In genomic region chr10:121974019-121974534, GRCh38 we compare ENCODE assay signal across 8 cellular contexts. TPM values are rescaled to one million over a fixed set of nuclear protein-coding genes. Genes with fewer than 3 reads are reported as not detected.
DNase-seq lines count a peak whose midpoint lies in the region; ATAC-seq, FAIRE-seq and TF ChIP-seq lines count a peak whose summit lies in the region.

No MANE protein-coding gene starts in this region.

- TF ChIP-seq POLR2A in thyroid gland (IDR thresholded peaks at IDR 0.05) = no peak

- H3K4me1 ChIP-seq in kidney (ENCODE audit: control insufficient read depth in 1 of 2, insufficient read depth in 1 of 2, low read depth in 1 of 2, low read length in 2 of 2) (peaks cover 0 to 10% of the 10 kb centered on the region in 2 donors), thyroid gland (peaks cover 10 to 17% of the 10 kb centered on the region in 2 donors)

- H3K4me3 ChIP-seq in kidney (ENCODE audit: low read length in 2 of 2) = peak overlapping the region; percentile 71 to 73
- H3K4me3 ChIP-seq in thyroid gland (replicated peaks in 1 of 3) = peak overlapping the region; percentile 75 to 91 (median 89)

- no peak for FAIRE-seq in kidney (lab: Jason Lieb, UNC)

- H3K4me3 Mint-ChIP-seq in activated T-helper 17 cell treated with anti-CD3 and anti-CD28 coated beads, Interleukin-2, amount 50 U/mL, for 72 hours = peak overlapping the region; percentile 83

- no peaks in the 10 kb centered on the region for H3K9me3 Mint-ChIP-seq in activated T-helper 17 cell treated with anti-CD3 and anti-CD28 coated beads, Interleukin-2, amount 50 U/mL, for 72 hours

- H3K27me3 ChIP-seq in thyroid gland = no peaks in the 10 kb centered on the region

- TF ChIP-seq CTCF in kidney (IDR thresholded peaks at IDR 0.05; ENCODE audit: borderline replicate concordance, extremely low read depth, insufficient read depth) (no peak), thyroid gland (IDR thresholded peaks at IDR 0.05) (peak in 1 of 6 experiments; percentile 8)

- H3K36me3 ChIP-seq in kidney (ENCODE audit: control insufficient read depth in 1 of 2, insufficient read depth in 2 of 2, low read length in 2 of 2) = no peaks in the 10 kb centered on the region
- H3K36me3 ChIP-seq in thyroid gland = peaks cover 0 to 10% of the 10 kb centered on the region in 2 donors

- DNase-seq in kidney (no peak), thyroid gland (no peak), SKM-1 treated with dmso at 0.1 percent for 144 hours (lab: John Stamatoyannopoulos, UW; ENCODE audit: unreplicated experiment) (no peak), dermis blood vessel endothelial cell (no peak)

- intact Hi-C loops in kidney (cut with DNase I) (no loop called here), thyroid gland (cut with DNase I) (no loop called here)

- peaks cover 46% of the 10 kb centered on the region for H3K36me3 Mint-ChIP-seq in activated T-helper 17 cell treated with anti-CD3 and anti-CD28 coated beads, Interleukin-2, amount 50 U/mL, for 72 hours (ENCODE audit: low read depth)

- H3K9me3 ChIP-seq in kidney (ENCODE audit: control insufficient read depth in 1 of 2, low read length in 2 of 2) (no peaks in the 10 kb centered on the region), thyroid gland (no peaks in the 10 kb centered on the region)

- peak overlapping the region; percentile 49 to 51 for H3K9ac ChIP-seq in kidney (ENCODE audit: low read length in 2 of 2)

- peak overlapping the region; percentile 90 to 93 for H3K27ac ChIP-seq in kidney (ENCODE audit: low read depth in 2 of 2, low read length in 2 of 2)
- peak overlapping the region; percentile 96 to 100 (median 97) for H3K27ac ChIP-seq in thyroid gland

- no peaks in the 10 kb centered on the region for H3K27me3 Mint-ChIP-seq in activated T-helper 17 cell treated with anti-CD3 and anti-CD28 coated beads, Interleukin-2, amount 50 U/mL, for 72 hours

- H3K4me1 Mint-ChIP-seq in activated T-helper 17 cell treated with anti-CD3 and anti-CD28 coated beads, Interleukin-2, amount 50 U/mL, for 72 hours = peaks cover 10% of the 10 kb centered on the region

- ATAC-seq in GM18502 (IDR thresholded peaks at IDR 0.05; ENCODE audit: poor library complexity, unreplicated experiment) = peak; percentile 24
- ATAC-seq in HG03039 (IDR thresholded peaks at IDR 0.05; ENCODE audit: unreplicated experiment) = peak; percentile 22
- peak; percentile 8 for ATAC-seq in activated T-helper 17 cell treated with anti-CD3 and anti-CD28 coated beads, Interleukin-2, amount 50 U/mL, for 72 hours (replicated peaks)
- ATAC-seq in HG03469 (IDR thresholded peaks at IDR 0.05; ENCODE audit: unreplicated experiment) = no peak

- 23 to 28% methylated on average over 7 of the region's 21 CpGs for WGBS in thyroid gland, 2 donors

- no peak overlapping the region for H3K27ac Mint-ChIP-seq in activated T-helper 17 cell treated with anti-CD3 and anti-CD28 coated beads, Interleukin-2, amount 50 U/mL, for 72 hours

RNA-seq across cellular contexts. Expression of gene NSMCE4A, which starts 0.9 kb away (rescaled TPM):
- total RNA-seq in activated T-helper 17 cell treated with anti-CD3 and anti-CD28 coated beads, Interleukin-2, amount 50 U/mL, for 72 hours = 10 to 100 TPM; 26.4 to 49.7 TPM
- 36.4 TPM for total RNA-seq in kidney
- 36.3 TPM for polyA plus RNA-seq in kidney (ENCODE audit: insufficient read depth, low read depth, low replicate concordance)
- total RNA-seq in thyroid gland = 100 to 1,000 TPM in 2 of 4 donors, 10 to 100 TPM in 2; 73.1 to 133 (median 111) TPM
- total RNA-seq in dermis blood vessel endothelial cell = 54.6 and 67.9 TPM in 2 replicates

RNA-seq across cellular contexts. Expression of gene TACC2, which starts 14.9 kb away (rescaled TPM):
- total RNA-seq in activated T-helper 17 cell treated with anti-CD3 and anti-CD28 coated beads, Interleukin-2, amount 50 U/mL, for 72 hours = not detected
- total RNA-seq in kidney (81.0 TPM), thyroid gland (100 to 1,000 TPM in 3 of 4 donors, 10 to 100 TPM in 1; 95.9 to 122 (median 114) TPM), dermis blood vessel endothelial cell (3.6 and 8.2 TPM in 2 replicates)
- 36.4 TPM for polyA plus RNA-seq in kidney (ENCODE audit: insufficient read depth, low read depth, low replicate concordance)

RNA-seq across cellular contexts. Expression of gene ATE1, which starts 46.2 kb away (rescaled TPM):
- 10 to 100 TPM; 16.5 to 24.4 TPM for total RNA-seq in activated T-helper 17 cell treated with anti-CD3 and anti-CD28 coated beads, Interleukin-2, amount 50 U/mL, for 72 hours
- total RNA-seq in kidney (31.0 TPM), thyroid gland (10 to 100 TPM; 47.3 to 66.0 (median 58.0) TPM), dermis blood vessel endothelial cell (48.7 and 52.7 TPM in 2 replicates)
- polyA plus RNA-seq in kidney (ENCODE audit: insufficient read depth, low read depth, low replicate concordance) = 9.8 TPM
